ENCODE assay signal across 9 cellular contexts in the genomic region with DNA sequence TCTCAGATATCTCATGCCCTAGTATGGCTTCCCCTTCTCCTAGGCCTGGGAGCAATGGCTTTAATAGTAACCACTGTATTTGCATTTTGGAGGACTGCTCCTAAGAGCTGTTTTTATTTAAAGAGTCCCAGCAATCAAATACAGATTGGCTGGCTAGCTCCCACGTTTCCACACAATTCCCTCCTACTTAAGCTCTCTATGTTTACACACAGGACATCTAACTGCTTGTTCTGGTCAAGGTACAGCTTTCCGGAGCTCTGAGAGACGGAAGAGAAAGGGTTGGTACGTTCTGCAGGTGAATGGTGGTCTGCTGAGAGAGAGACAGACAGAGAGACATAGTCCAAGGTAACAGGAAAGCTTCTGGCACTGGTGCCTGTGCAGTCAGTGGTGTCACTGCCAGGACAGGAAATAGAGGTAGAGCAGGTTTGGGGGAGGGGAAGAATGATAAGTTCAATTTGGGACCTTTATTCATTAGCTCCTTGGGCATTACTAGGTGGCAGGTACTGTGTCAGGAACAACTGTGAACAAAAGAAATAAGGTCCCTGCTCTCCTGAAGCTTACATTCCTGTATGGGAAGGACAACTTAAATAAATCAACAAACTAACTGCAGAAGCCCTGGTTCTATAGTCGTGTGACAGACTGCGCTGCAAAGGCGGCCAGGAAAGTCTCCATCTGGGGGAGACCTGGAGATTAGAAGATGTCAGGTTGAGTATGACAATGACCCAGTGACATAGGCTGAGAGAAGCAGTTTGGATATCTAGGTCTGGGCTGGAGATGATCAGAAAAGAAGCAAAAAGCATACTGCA. TPM values are rescaled to one million over a fixed set of nuclear protein-coding genes. Genes with fewer than 3 reads are reported as not detected.
DNase-seq lines count a peak whose midpoint lies in the region; ATAC-seq and TF ChIP-seq lines count a peak whose summit lies in the region.
"Had no signal": no experiment of that assay in that cellular context is flagged by ENCODE, and none has a peak within 500 bp of the region (broad histone marks: within the 10 kb centered on the region; RNA-seq: fewer than 3 reads in every experiment).

No MANE protein-coding gene starts in this region.

- H3K27ac Mint-ChIP-seq in activated naive CD8-positive, alpha-beta T cell treated with anti-CD3 and anti-CD28 coated beads, Interleukin-2, amount 50 U/mL, for 24 hours: peak overlapping the region; percentile 76

- no peak for TF ChIP-seq CTCF in C4-2B (conservative IDR thresholded peaks at IDR 0.05)

- H3K9me3 ChIP-seq in Karpas-422 (ENCODE audit: low read length) (no peaks in the 10 kb centered on the region), mucosa of stomach (ENCODE audit: control insufficient read depth, low read length) (no peaks in the 10 kb centered on the region)

- H3K4me1 ChIP-seq in Karpas-422 (ENCODE audit: low read length) (peaks cover 30% of the 10 kb centered on the region), mucosa of stomach (ENCODE audit: control insufficient read depth, insufficient read depth, low read length) (peaks cover 29% of the 10 kb centered on the region)

- no peak overlapping the region for H3K4me3 Mint-ChIP-seq in activated naive CD8-positive, alpha-beta T cell treated with anti-CD3 and anti-CD28 coated beads, Interleukin-2, amount 50 U/mL, for 24 hours

- H3K9me3 Mint-ChIP-seq in activated naive CD8-positive, alpha-beta T cell treated with anti-CD3 and anti-CD28 coated beads, Interleukin-2, amount 50 U/mL, for 24 hours: no peaks in the 10 kb centered on the region

- H3K27ac ChIP-seq in C4-2B: peak overlapping the region; percentile 97
- H3K27ac ChIP-seq in Karpas-422 (ENCODE audit: low read length): peak overlapping the region; percentile 60

- peaks cover 12% of the 10 kb centered on the region for H3K36me3 Mint-ChIP-seq in activated naive CD8-positive, alpha-beta T cell treated with anti-CD3 and anti-CD28 coated beads, Interleukin-2, amount 50 U/mL, for 24 hours (ENCODE audit: low read depth)

- peaks cover 11% of the 10 kb centered on the region for H3K36me3 ChIP-seq in Karpas-422 (ENCODE audit: insufficient read depth, low read length)
- H3K36me3 ChIP-seq in mucosa of stomach (ENCODE audit: control insufficient read depth, insufficient read depth, low read length): no peaks in the 10 kb centered on the region

- H3K27me3 Mint-ChIP-seq in activated naive CD8-positive, alpha-beta T cell treated with anti-CD3 and anti-CD28 coated beads, Interleukin-2, amount 50 U/mL, for 24 hours: no peaks in the 10 kb centered on the region

- peak overlapping the region; percentile 96 for H2AFZ ChIP-seq in Karpas-422 (ENCODE audit: low read length)

- H3K4me2 ChIP-seq in Karpas-422 (ENCODE audit: low read depth, low read length, poor library complexity, severe bottlenecking): peak overlapping the region; percentile 40

- no peaks in the 10 kb centered on the region for H3K9me2 ChIP-seq in Karpas-422 (replicated peaks; ENCODE audit: insufficient read depth, low read length)

- H3K9ac ChIP-seq in Karpas-422 (ENCODE audit: low read length) (peak overlapping the region; percentile 46), mucosa of stomach (ENCODE audit: low read length) (peak overlapping the region; percentile 50)

- H3K4me3 ChIP-seq in Karpas-422 (ENCODE audit: low read length) (no peak overlapping the region), mucosa of stomach (ENCODE audit: low read length) (no peak overlapping the region)

- ATAC-seq in activated naive CD8-positive, alpha-beta T cell treated with anti-CD3 and anti-CD28 coated beads, Interleukin-2, amount 50 U/mL, for 24 hours: no peak
- ATAC-seq in GM18867 (IDR thresholded peaks at IDR 0.05; ENCODE audit: unreplicated experiment) (no peak), GM19023 (IDR thresholded peaks at IDR 0.05; ENCODE audit: unreplicated experiment) (no peak)

- no peak for DNase-seq in Karpas-422
- DNase-seq in activated naive CD8-positive, alpha-beta T cell treated with anti-CD3 and anti-CD28 coated beads, Interleukin-2, amount 50 U/mL, for 24 hours: no peak
- no peak for DNase-seq in NCI-H2227 (lab: John Stamatoyannopoulos, UW; ENCODE audit: unreplicated experiment)
- DNase-seq in UCSD-AML1 (lab: John Stamatoyannopoulos, UW; ENCODE audit: unreplicated experiment): no peak
- DNase-seq: H7 had no signal

- H3K27me3 ChIP-seq in Karpas-422 (ENCODE audit: low read length) (no peaks in the 10 kb centered on the region), mucosa of stomach (ENCODE audit: control insufficient read depth, insufficient read depth, low read length) (no peaks in the 10 kb centered on the region)

- H3K79me2 ChIP-seq in Karpas-422 (ENCODE audit: low read length): peaks cover 36% of the 10 kb centered on the region

- H3K4me1 Mint-ChIP-seq in activated naive CD8-positive, alpha-beta T cell treated with anti-CD3 and anti-CD28 coated beads, Interleukin-2, amount 50 U/mL, for 24 hours: peaks cover 37% of the 10 kb centered on the region

- peaks cover 19% of the 10 kb centered on the region for H4K20me1 ChIP-seq in Karpas-422 (ENCODE audit: insufficient read depth, low read depth, low read length)

RNA-seq across cellular contexts. Expression of a gene that starts 1.2 kb away (rescaled TPM):
- total RNA-seq in Karpas-422 (2014; rRNA removed; shearing (Covaris generic); ENCODE audit: low replicate concordance): 19.7 and 25.2 TPM in 2 replicates

RNA-seq across cellular contexts. Expression of a gene that starts 50.6 kb away (rescaled TPM):
- total RNA-seq in Karpas-422 (2014; rRNA removed; shearing (Covaris generic); ENCODE audit: low replicate concordance): 9.3 and 12.2 TPM in 2 replicates
